In the genomic region with DNA sequence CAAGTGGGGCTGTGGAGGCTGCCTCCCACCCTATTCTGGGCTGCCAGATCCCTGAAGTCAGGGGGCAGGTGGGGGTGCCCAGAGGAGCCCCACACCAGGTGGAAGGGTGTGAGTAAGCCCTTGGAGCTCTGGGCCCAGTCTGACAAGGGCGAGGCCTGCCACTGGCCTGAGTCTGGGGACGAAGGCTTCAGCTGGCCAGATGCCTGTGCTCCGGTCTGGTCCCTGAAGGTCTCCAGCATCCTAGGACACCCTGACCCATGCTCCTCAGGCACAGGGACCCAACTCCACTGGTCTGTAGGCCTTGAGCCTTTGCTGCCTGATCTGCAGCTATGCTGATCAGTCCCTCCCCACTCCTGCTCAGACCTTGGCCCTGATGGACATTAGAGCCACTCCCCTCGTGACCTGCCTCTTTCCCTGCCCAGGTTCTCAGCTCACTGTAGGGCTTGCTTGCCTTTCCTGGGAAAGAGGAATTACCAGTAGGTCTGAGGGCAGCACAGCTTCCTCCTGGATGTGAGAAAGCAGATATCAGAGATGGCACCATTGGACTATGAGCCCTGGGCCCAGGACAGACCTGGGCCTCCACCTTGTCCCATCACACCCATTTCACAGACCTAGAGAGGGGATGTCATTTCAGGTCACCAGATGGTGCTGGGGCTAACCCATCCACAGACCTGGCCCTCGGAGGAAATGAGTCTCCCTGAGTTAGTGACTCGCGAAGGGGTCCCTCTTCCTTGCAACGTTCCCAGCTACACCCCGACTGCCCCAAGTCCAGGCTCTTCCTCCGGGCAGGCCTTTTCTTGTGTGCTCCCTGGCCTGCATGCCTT, we compare ENCODE assay signal across 14 cellular contexts. TPM values are rescaled to one million over a fixed set of nuclear protein-coding genes. Genes with fewer than 3 reads are reported as not detected.
"Had no signal": no experiment of that assay in that cellular context is flagged by ENCODE, and none has a peak within 500 bp of the region (broad histone marks: within the 10 kb centered on the region; RNA-seq: fewer than 3 reads in every experiment).

No MANE protein-coding gene starts in this region.

- H3K4me3 ChIP-seq: cardiac muscle cell, heart right ventricle, lower lobe of right lung, pancreas, skin epidermis, tibial artery had no signal

- DNase-seq: heart right ventricle, kidney had no signal

- H3K4me3 Mint-ChIP-seq: activated CD4-positive, alpha-beta T cell treated with anti-CD3 and anti-CD28 coated beads, Interleukin-2, amount 10 ng/mL, durations not matched to agents 24 days and 14 days; activated naive CD8-positive, alpha-beta T cell treated with anti-CD3 and anti-CD28 coated beads, Interleukin-2, amount 10 ng/mL, durations not matched to agents 7 days and 5 days; mesothelial cell of epicardium; naive thymus-derived CD8-positive, alpha-beta T cell; stimulated activated naive CD8-positive, alpha-beta T cell treated with anti-CD3 and anti-CD28 coated beads, Interleukin-15, amount 100 ng/mL, for 72 hours had no signal

- H3K4me1 Mint-ChIP-seq: activated CD4-positive, alpha-beta T cell treated with anti-CD3 and anti-CD28 coated beads, Interleukin-2, amount 10 ng/mL, durations not matched to agents 24 days and 14 days; naive thymus-derived CD8-positive, alpha-beta T cell; stimulated activated naive CD8-positive, alpha-beta T cell treated with anti-CD3 and anti-CD28 coated beads, Interleukin-15, amount 100 ng/mL, for 72 hours had no signal

- H3K4me1 ChIP-seq: heart right ventricle, lower lobe of right lung, pancreas, tibial artery had no signal

- H3K36me3 ChIP-seq: cardiac muscle cell, heart right ventricle, lower lobe of right lung, pancreas, tibial artery had no signal

- H3K27me3 ChIP-seq: cardiac muscle cell, pancreas had no signal

- H3K27me3 Mint-ChIP-seq: activated CD4-positive, alpha-beta T cell treated with anti-CD3 and anti-CD28 coated beads, Interleukin-2, amount 10 ng/mL, durations not matched to agents 24 days and 14 days had no signal

- H3K9me3 ChIP-seq: heart right ventricle, lower lobe of right lung, pancreas, tibial artery had no signal

- H3K36me3 Mint-ChIP-seq: activated naive CD8-positive, alpha-beta T cell treated with anti-CD3 and anti-CD28 coated beads, Interleukin-2, amount 10 ng/mL, durations not matched to agents 7 days and 5 days; mesothelial cell of epicardium; naive thymus-derived CD8-positive, alpha-beta T cell had no signal

- H3K9me3 Mint-ChIP-seq: activated CD4-positive, alpha-beta T cell treated with anti-CD3 and anti-CD28 coated beads, Interleukin-2, amount 10 ng/mL, durations not matched to agents 24 days and 14 days; activated naive CD8-positive, alpha-beta T cell treated with anti-CD3 and anti-CD28 coated beads, Interleukin-2, amount 10 ng/mL, durations not matched to agents 7 days and 5 days; mesothelial cell of epicardium; naive thymus-derived CD8-positive, alpha-beta T cell; stimulated activated naive CD8-positive, alpha-beta T cell treated with anti-CD3 and anti-CD28 coated beads, Interleukin-15, amount 100 ng/mL, for 72 hours had no signal

- H3K27ac Mint-ChIP-seq: activated CD4-positive, alpha-beta T cell treated with anti-CD3 and anti-CD28 coated beads, Interleukin-2, amount 10 ng/mL, durations not matched to agents 24 days and 14 days; activated naive CD8-positive, alpha-beta T cell treated with anti-CD3 and anti-CD28 coated beads, Interleukin-2, amount 10 ng/mL, durations not matched to agents 7 days and 5 days; mesothelial cell of epicardium had no signal

- H3K27ac ChIP-seq: cardiac muscle cell, lower lobe of right lung, pancreas, skin epidermis, tibial artery had no signal

RNA-seq across cellular contexts. Expression of gene CSF3R, which starts 32.8 kb away (rescaled TPM):
- total RNA-seq: pulmonary artery endothelial cell had no signal
- polyA plus RNA-seq: fibroblast of lung had no signal
